26 cellular contexts compared by ENCODE assay signal in the genomic region with DNA sequence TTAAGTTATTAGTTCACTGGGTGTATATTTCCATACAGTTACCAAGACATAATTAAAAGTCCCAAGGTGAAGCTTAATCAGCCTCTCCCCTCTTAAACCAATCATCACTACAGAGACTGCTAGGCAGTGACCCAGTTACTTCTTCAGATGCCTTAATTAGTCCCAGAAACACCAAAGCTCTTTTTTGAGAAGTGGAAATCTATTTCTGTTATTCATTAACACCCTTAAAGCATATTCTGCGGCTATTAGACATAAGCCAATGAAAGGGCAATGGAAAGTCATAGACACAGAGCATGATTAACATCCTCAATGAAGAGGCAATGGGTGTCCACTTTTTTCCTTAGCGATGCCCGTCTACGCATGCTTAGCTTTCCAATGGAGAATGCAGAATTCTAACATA. TPM values are rescaled to one million over a fixed set of nuclear protein-coding genes. Genes with fewer than 3 reads are reported as not detected.
"Had no signal": no experiment of that assay in that cellular context is flagged by ENCODE, and none has a peak within 500 bp of the region (broad histone marks: within the 10 kb centered on the region; RNA-seq: fewer than 3 reads in every experiment).

No MANE protein-coding gene starts in this region.

- H3K27ac ChIP-seq: ascending aorta, body of pancreas had no signal

- H3K4me3 Mint-ChIP-seq: activated CD8-positive, alpha-beta T cell treated with anti-CD3 and anti-CD28 coated beads, Interleukin-2, amount 10 ng/mL, durations not matched to agents 7 days and 5 days; activated naive CD4-positive, alpha-beta T cell treated with anti-CD3 and anti-CD28 coated beads, Interleukin-2, amount 50 U/mL, for 24 hours; activated T-cell treated with anti-CD3 and anti-CD28 coated beads, Interleukin-2, amount 50 U/mL, for 24 hours; activated T-helper 1 cell treated with anti-CD3 and anti-CD28 coated beads, Interleukin-12 subunit alpha, Interleukin-12 subunit beta, Interleukin-2, Interleukin-4 antibody, amounts not matched to agents 30 ng/mL and 10 ng/mL and 1 ng/mL, durations not matched to agents 14 hours and 24 hours and 36 hours; T-helper 17 cell; WTC11 had no signal

- H3K27me3 Mint-ChIP-seq: activated naive CD4-positive, alpha-beta T cell treated with anti-CD3 and anti-CD28 coated beads, Interleukin-2, amount 50 U/mL, for 24 hours had no signal

- DNase-seq: activated CD4-positive, alpha-beta T cell treated with anti-CD3 and anti-CD28 coated beads for 48 hours; activated CD4-positive, alpha-beta T cell treated with anti-CD3 and anti-CD28 coated beads, Interleukin-2, amount 50 U/mL, for 4 hours; activated CD4-positive, CD25-positive, alpha-beta regulatory T cell treated with anti-CD3 and anti-CD28 coated beads, Interleukin-2, amount 50 U/mL, for 72 hours; activated CD8-positive, alpha-beta memory T cell treated with anti-CD3 and anti-CD28 coated beads, Interleukin-2, amount 50 U/mL, for 48 hours; activated CD8-positive, alpha-beta T cell treated with anti-CD3 and anti-CD28 coated beads, Interleukin-2, amount 10 ng/mL, durations not matched to agents 7 days and 5 days; activated effector memory CD4-positive, alpha-beta T cell treated with Interleukin-2 at 50 U/mL for 16 hours; activated naive CD4-positive, alpha-beta T cell; activated T-cell treated with anti-CD3 and anti-CD28 coated beads, Interleukin-2, amount 50 U/mL, for 24 hours; body of pancreas; central memory CD4-positive, alpha-beta T cell; MG63; MV-4-11; NCI-H1092 treated with DMSO at 0.1 percent for 48 hours; NCI-H1417 treated with DMSO at 0.1 percent for 48 hours; NCI-H1694; NCI-H2029; NCI-H510A treated with DMSO at 0.1 percent for 48 hours; NCI-H69; PC-3; SIG-M5; T-helper 17 cell; T-helper 9 cell had no signal

- H3K4me1 ChIP-seq: ascending aorta had no signal

- ATAC-seq: activated CD8-positive, alpha-beta T cell treated with anti-CD3 and anti-CD28 coated beads, Interleukin-2, amount 10 ng/mL, durations not matched to agents 7 days and 5 days; body of pancreas; PC-3; T-helper 17 cell; WTC11 had no signal

- H3K27me3 ChIP-seq: ascending aorta, body of pancreas, MG63 had no signal

- H3K27ac Mint-ChIP-seq: activated CD8-positive, alpha-beta T cell treated with anti-CD3 and anti-CD28 coated beads, Interleukin-2, amount 10 ng/mL, durations not matched to agents 7 days and 5 days; activated naive CD4-positive, alpha-beta T cell treated with anti-CD3 and anti-CD28 coated beads, Interleukin-2, amount 50 U/mL, for 24 hours; activated T-cell treated with anti-CD3 and anti-CD28 coated beads, Interleukin-2, amount 50 U/mL, for 24 hours; activated T-helper 1 cell treated with anti-CD3 and anti-CD28 coated beads, Interleukin-12 subunit alpha, Interleukin-12 subunit beta, Interleukin-2, Interleukin-4 antibody, amounts not matched to agents 30 ng/mL and 10 ng/mL and 1 ng/mL, durations not matched to agents 14 hours and 24 hours and 36 hours; T-helper 17 cell; WTC11 had no signal

- H3K4me1 Mint-ChIP-seq: activated naive CD4-positive, alpha-beta T cell treated with anti-CD3 and anti-CD28 coated beads, Interleukin-2, amount 50 U/mL, for 24 hours; T-helper 17 cell had no signal

- H3K36me3 ChIP-seq: ascending aorta, MG63 had no signal

- H3K4me3 ChIP-seq: ascending aorta, body of pancreas, MG63 had no signal

RNA-seq across cellular contexts. Expression of a gene that starts 48.3 kb away (rescaled TPM):
- total RNA-seq: activated CD8-positive, alpha-beta T cell treated with anti-CD3 and anti-CD28 coated beads, Interleukin-2, amount 10 ng/mL, durations not matched to agents 7 days and 5 days; activated T-helper 1 cell treated with anti-CD3 and anti-CD28 coated beads, Interleukin-12 subunit alpha, Interleukin-12 subunit beta, Interleukin-2, Interleukin-4 antibody, amounts not matched to agents 30 ng/mL and 10 ng/mL and 1 ng/mL, durations not matched to agents 14 hours and 24 hours and 36 hours; T-helper 17 cell had no signal
